ENCODE assay signal across 14 cellular contexts in genomic region chr10:119289227-119289925, GRCh38.
A peak's percentile ranks its signal among the peaks of the same experiment; 100 is the strongest.
DNase-seq lines count a peak whose midpoint lies in the region; ATAC-seq, FAIRE-seq and TF ChIP-seq lines count a peak whose summit lies in the region.
"Had no signal": no experiment of that assay in that cellular context is flagged by ENCODE, and none has a peak within 500 bp of the region (broad histone marks: within the 10 kb centered on the region; RNA-seq: fewer than 3 reads in every experiment).

No MANE protein-coding gene starts in this region.

- no peaks in the 10 kb centered on the region for H3K9me3 ChIP-seq in GM12878 (replicated peaks; ENCODE audit: control insufficient read depth, insufficient read depth, low read length)
- H3K9me3 ChIP-seq in lower lobe of right lung: no peaks in the 10 kb centered on the region
- H3K9me3 ChIP-seq in subcutaneous abdominal adipose tissue (ENCODE audit: control insufficient read depth in 5 of 5, low read length in 5 of 5): no peaks in the 10 kb centered on the region

- CTCF ChIA-PET in GM12878 (lab: Yijun Ruan, JAX): interaction anchor here (1.1 to 1.5 kb wide), 3 partner anchors 20 to 85 kb away, joined by 3 to 5 read pairs (median 3); no protein-coding TSS in a partner anchor

- intact Hi-C loops in activated CD4-positive, alpha-beta T cell treated with anti-CD3 and anti-CD28 coated beads, Interleukin-2, amount 10 ng/mL, durations not matched to agents 24 days and 14 days (cut with micrococcal nuclease): loop anchor here (5.0 kb wide), 1 partner anchor 37 kb away; no protein-coding TSS in a partner anchor
- intact Hi-C loops in GM12878 (cut with micrococcal nuclease; ENCODE audit: unreplicated experiment) (no loop called here), lower lobe of right lung (cut with DNase I) (no loop called here)

- no peak for TF ChIP-seq RAD21 in GM12878 (IDR thresholded peaks at IDR 0.05; ENCODE audit: insufficient read depth, low read depth, low read length)

- TF ChIP-seq CTCF in GM12878 (IDR thresholded peaks at IDR 0.05 in 2 of 3, conservative IDR thresholded peaks at IDR 0.05 in 1 of 3; ENCODE audit: control insufficient read depth in 2 of 3, extremely low read depth in 1 of 3, insufficient read depth in 1 of 3, low read depth in 3 of 3, low read length in 3 of 3) (no peak), lower lobe of right lung (IDR thresholded peaks at IDR 0.05) (no peak)

- TF ChIP-seq POLR2A in GM12878 (IDR thresholded peaks at IDR 0.05; ENCODE audit: low read depth, low read length): no peak

- no peaks in the 10 kb centered on the region for H3K27me3 Mint-ChIP-seq in activated CD4-positive, alpha-beta T cell treated with anti-CD3 and anti-CD28 coated beads, Interleukin-2, amount 10 ng/mL, durations not matched to agents 24 days and 14 days
- no peaks in the 10 kb centered on the region for H3K27me3 Mint-ChIP-seq in activated T-helper 17 cell treated with anti-CD3 and anti-CD28 coated beads, Interleukin-2, amount 50 U/mL, for 72 hours

- no TSS peak for BruUV-seq in GM12878 (replicated peaks; lab: Mats Ljungman, UMichigan)

- H4K20me1 ChIP-seq in GM12878 (ENCODE audit: control insufficient read depth, insufficient read depth): no peaks in the 10 kb centered on the region

- no peaks in the 10 kb centered on the region for H3K9me3 Mint-ChIP-seq in activated CD4-positive, alpha-beta T cell treated with anti-CD3 and anti-CD28 coated beads, Interleukin-2, amount 10 ng/mL, durations not matched to agents 24 days and 14 days
- no peaks in the 10 kb centered on the region for H3K9me3 Mint-ChIP-seq in activated T-helper 17 cell treated with anti-CD3 and anti-CD28 coated beads, Interleukin-2, amount 50 U/mL, for 72 hours

- RAD21 ChIA-PET in GM12878 (lab: Charles Lee; ENCODE audit: unreplicated experiment): interaction anchor here (0.8 to 1.0 kb wide), 2 partner anchors 19 to 78 kb away, joined by 3 read pairs; no protein-coding TSS in a partner anchor

- no peak overlapping the region for H3K27ac ChIP-seq in GM12878 (ENCODE audit: control insufficient read depth, insufficient read depth)
- peak overlapping the region; percentile 60 for H3K27ac ChIP-seq in lower lobe of right lung
- peak overlapping the region; percentile 52 for H3K27ac ChIP-seq in subcutaneous abdominal adipose tissue (ENCODE audit: low read depth, low read length)
- H3K27ac ChIP-seq: RWPE1 had no signal

- no peaks in the 10 kb centered on the region for H3K36me3 ChIP-seq in GM12878 (ENCODE audit: control insufficient read depth in 2 of 2, insufficient read depth in 2 of 2, low read length in 1 of 2)
- no peaks in the 10 kb centered on the region for H3K36me3 ChIP-seq in lower lobe of right lung
- peaks cover 0 to 4% (median 0%) of the 10 kb centered on the region in 5 donors for H3K36me3 ChIP-seq in subcutaneous abdominal adipose tissue (ENCODE audit: control insufficient read depth in 5 of 5, insufficient read depth in 5 of 5, low read length in 5 of 5)

- H2AFZ ChIP-seq in GM12878 (ENCODE audit: control insufficient read depth, low read depth, low read length): no peak overlapping the region

- WGBS in GM12878 (ENCODE audit: insufficient coverage, insufficient replicate concordance, low lambda C conversion rate, missing lambda C conversion rate): 68% methylated on average over 8 of the region's 8 CpGs

- FAIRE-seq in GM12878 (lab: Jason Lieb, UNC): no peak
- FAIRE-seq: bronchial epithelial cell had no signal

- POLR2A ChIA-PET in GM12878 (lab: Charles Lee): interaction anchor here (0.7 to 2.0 kb wide), 3 partner anchors 18 to 185 kb away, joined by 3 to 9 read pairs (median 3); partner anchors contain the start of gene DENND10

- DNase-seq in activated CD4-positive, alpha-beta T cell treated with anti-CD3 and anti-CD28 coated beads, Interleukin-2, amount 10 ng/mL, durations not matched to agents 24 days and 14 days: no peak
- DNase-seq in activated CD4-positive, alpha-beta T cell treated with anti-CD3 and anti-CD28 coated beads, Interleukin-2, amount 50 U/mL, for 1 hour: no peak
- DNase-seq in GM12878 (ENCODE audit: low read depth, low spot score): no peak
- no peak for DNase-seq in lower lobe of right lung
- no peak for DNase-seq in NCI-H524 (lab: John Stamatoyannopoulos, UW)
- DNase-seq in cortex of kidney (lab: John Stamatoyannopoulos, UW): no peak
- DNase-seq: ACHN; activated CD4-positive, alpha-beta T cell treated with anti-CD3 and anti-CD28 coated beads for 4 hours; GF-D8; NCI-H1694 treated with DMSO at 0.1 percent for 48 hours had no signal

- SMC1A ChIA-PET in GM12878 (lab: Charles Lee; ENCODE audit: uncharacterized antibody, unreplicated experiment): interaction anchor here (1.0 to 1.1 kb wide), 5 partner anchors 10 to 90 kb away, joined by 3 to 7 read pairs (median 3); no protein-coding TSS in a partner anchor

- no peak for ATAC-seq in GM12878
- peak; percentile 35 to 41 for ATAC-seq in lower lobe of right lung
- no peak for ATAC-seq in activated T-helper 17 cell treated with anti-CD3 and anti-CD28 coated beads, Interleukin-2, amount 50 U/mL, for 72 hours (replicated peaks)

- H3K4me3 Mint-ChIP-seq in activated CD4-positive, alpha-beta T cell treated with anti-CD3 and anti-CD28 coated beads, Interleukin-2, amount 10 ng/mL, durations not matched to agents 24 days and 14 days: peak overlapping the region; percentile 55
- H3K4me3 Mint-ChIP-seq in activated T-helper 17 cell treated with anti-CD3 and anti-CD28 coated beads, Interleukin-2, amount 50 U/mL, for 72 hours: no peak overlapping the region

- H3K4me1 ChIP-seq in GM12878 (ENCODE audit: control insufficient read depth, insufficient read depth, low read length): peaks cover 27% of the 10 kb centered on the region
- peaks cover 76% of the 10 kb centered on the region for H3K4me1 ChIP-seq in lower lobe of right lung
- H3K4me1 ChIP-seq in subcutaneous abdominal adipose tissue (ENCODE audit: control insufficient read depth in 5 of 5, insufficient read depth in 5 of 5, low read length in 5 of 5): peaks cover 21 to 70% (median 53%) of the 10 kb centered on the region in 5 donors

- H3K4me3 ChIP-seq in GM12878 (no peak overlapping the region), lower lobe of right lung (no peak overlapping the region), subcutaneous abdominal adipose tissue (ENCODE audit: low read depth in 1 of 5, low read length in 5 of 5) (no peak overlapping the region)

- peaks cover 10% of the 10 kb centered on the region for H3K79me2 ChIP-seq in GM12878 (ENCODE audit: control insufficient read depth, insufficient read depth, low read length)

- H3K4me1 Mint-ChIP-seq in activated CD4-positive, alpha-beta T cell treated with anti-CD3 and anti-CD28 coated beads, Interleukin-2, amount 10 ng/mL, durations not matched to agents 24 days and 14 days: peaks cover 79% of the 10 kb centered on the region
- peaks cover 51% of the 10 kb centered on the region for H3K4me1 Mint-ChIP-seq in activated T-helper 17 cell treated with anti-CD3 and anti-CD28 coated beads, Interleukin-2, amount 50 U/mL, for 72 hours

- H3K36me3 Mint-ChIP-seq in activated CD4-positive, alpha-beta T cell treated with anti-CD3 and anti-CD28 coated beads, Interleukin-2, amount 10 ng/mL, durations not matched to agents 24 days and 14 days (ENCODE audit: low read depth): peaks cover 6% of the 10 kb centered on the region
- H3K36me3 Mint-ChIP-seq in activated T-helper 17 cell treated with anti-CD3 and anti-CD28 coated beads, Interleukin-2, amount 50 U/mL, for 72 hours (ENCODE audit: low read depth): no peaks in the 10 kb centered on the region

- H3K27me3 ChIP-seq in GM12878 (replicated peaks in 1 of 2; ENCODE audit: control insufficient read depth in 2 of 2, insufficient read depth in 2 of 2, low read length in 1 of 2): no peaks in the 10 kb centered on the region
- H3K27me3 ChIP-seq in lower lobe of right lung (ENCODE audit: low read depth): no peaks in the 10 kb centered on the region
- H3K27me3 ChIP-seq in subcutaneous abdominal adipose tissue (ENCODE audit: control insufficient read depth in 5 of 5, insufficient read depth in 4 of 5, low read length in 5 of 5): peaks cover 0 to 9% (median 0%) of the 10 kb centered on the region in 5 donors

- in situ Hi-C loops in GM12878 (cut with MboI): no loop called here

- H3K9ac ChIP-seq in GM12878 (ENCODE audit: control insufficient read depth, insufficient read depth, low read length) (no peak overlapping the region), subcutaneous abdominal adipose tissue (ENCODE audit: low read length in 5 of 5) (peak overlapping the region in 2 of 5 donors; percentile 9 to 44)

- no peak for TF ChIP-seq EP300 in GM12878 (IDR thresholded peaks at IDR 0.05; ENCODE audit: borderline replicate concordance in 1 of 2, control insufficient read depth in 1 of 2, low read depth in 2 of 2, low read length in 2 of 2)

- no peak overlapping the region for H3K4me2 ChIP-seq in GM12878 (ENCODE audit: control insufficient read depth, insufficient read depth)

- H3K27ac Mint-ChIP-seq in activated CD4-positive, alpha-beta T cell treated with anti-CD3 and anti-CD28 coated beads, Interleukin-2, amount 10 ng/mL, durations not matched to agents 24 days and 14 days: peak overlapping the region; percentile 85
- H3K27ac Mint-ChIP-seq in activated T-helper 17 cell treated with anti-CD3 and anti-CD28 coated beads, Interleukin-2, amount 50 U/mL, for 72 hours: no peak overlapping the region

TF ChIP-seq in GM12878, 131 proteins besides CTCF, POLR2A, EP300 and RAD21:
- TF ChIP-seq ZBED1 (IDR thresholded peaks at IDR 0.05; ENCODE audit: borderline replicate concordance) (no peak), YBX1 (IDR thresholded peaks at IDR 0.05) (no peak), ZNF217 (IDR thresholded peaks at IDR 0.05) (no peak), NR2F1 (conservative IDR thresholded peaks at IDR 0.05) (0 out of 2 replicates have a peak, but pooled peaks have one; percentile 24), HDAC2 (IDR thresholded peaks at IDR 0.05) (no peak)

Comparison
In these comparisons a context has a peak if more than half of its experiments do, and no peak if none do; other contexts are left out.
1. ATAC-seq: peak in lower lobe of right lung (2 of 2); none in GM12878 (single experiment) and activated T-helper 17 cell treated with anti-CD3 and anti-CD28 coated beads, Interleukin-2, amount 50 U/mL, for 72 hours (single experiment).